ENCODE assay signal across 10 cellular contexts in genomic region chr5:6450235-6450860, GRCh38. TPM values are rescaled to one million over a fixed set of nuclear protein-coding genes. Genes with fewer than 3 reads are reported as not detected.
A peak's percentile ranks its signal among the peaks of the same experiment; 100 is the strongest.
DNase-seq lines count a peak whose midpoint lies in the region; ATAC-seq and TF ChIP-seq lines count a peak whose summit lies in the region.
"Had no signal": no experiment of that assay in that cellular context is flagged by ENCODE, and none has a peak within 500 bp of the region (broad histone marks: within the 10 kb centered on the region; RNA-seq: fewer than 3 reads in every experiment).

No MANE protein-coding gene starts in this region.

- no peak overlapping the region for H3K4me3 Mint-ChIP-seq in activated CD4-positive, alpha-beta T cell treated with anti-CD3 and anti-CD28 coated beads for 36 hours

- peaks cover 12% of the 10 kb centered on the region for H3K4me1 ChIP-seq in cardiac muscle cell (ENCODE audit: low read depth)
- H3K4me1 ChIP-seq in tibial artery = peaks cover 0 to 52% (median 24%) of the 10 kb centered on the region in 4 donors

- H3K4me3 ChIP-seq in cardiac muscle cell (peak overlapping the region; percentile 53), tibial artery (peak overlapping the region; percentile 55 to 75)

- peaks cover 12% of the 10 kb centered on the region for H3K4me1 Mint-ChIP-seq in activated CD4-positive, alpha-beta T cell treated with anti-CD3 and anti-CD28 coated beads for 36 hours

- no peaks in the 10 kb centered on the region for H3K9me3 Mint-ChIP-seq in activated CD4-positive, alpha-beta T cell treated with anti-CD3 and anti-CD28 coated beads for 36 hours (ENCODE audit: low read depth)
- H3K9me3 Mint-ChIP-seq: natural killer cell had no signal

- no peak for DNase-seq in cardiac muscle cell (ENCODE audit: low read depth in 1 of 2, low spot score in 1 of 2)
- DNase-seq in Right ventricle myocardium superior = no peak
- peak; percentile 78 for DNase-seq in NCI-H748 treated with DMSO at 0.1 percent for 48 hours (lab: John Stamatoyannopoulos, UW)
- peak; percentile 26 for DNase-seq in islet precursor cell
- no peak for DNase-seq in tibial artery
- DNase-seq in HT-29 (ENCODE audit: low spot score) = no peak
- no peak for DNase-seq in activated CD4-positive, alpha-beta T cell treated with anti-CD3 and anti-CD28 coated beads for 36 hours
- no peak for DNase-seq in GDM1 (lab: John Stamatoyannopoulos, UW)
- DNase-seq: natural killer cell; stimulated activated naive CD4-positive, alpha-beta T cell treated with Interleukin-2 at 50 U/mL for 16 hours had no signal

- CTCF ChIA-PET in activated CD4-positive, alpha-beta T cell treated with anti-CD3 and anti-CD28 coated beads for 36 hours (lab: Charles Lee) = no interaction called here

- peaks cover 48% of the 10 kb centered on the region for H3K27me3 Mint-ChIP-seq in activated CD4-positive, alpha-beta T cell treated with anti-CD3 and anti-CD28 coated beads for 36 hours

- H3K36me3 Mint-ChIP-seq in activated CD4-positive, alpha-beta T cell treated with anti-CD3 and anti-CD28 coated beads for 36 hours (ENCODE audit: low read depth) = no peaks in the 10 kb centered on the region
- H3K36me3 Mint-ChIP-seq: natural killer cell had no signal

- H3K9me3 ChIP-seq in cardiac muscle cell (ENCODE audit: low read depth) (no peaks in the 10 kb centered on the region), tibial artery (no peaks in the 10 kb centered on the region)

- ATAC-seq in Right ventricle myocardium superior (ENCODE audit: poor library complexity) = no peak
- ATAC-seq in activated CD4-positive, alpha-beta T cell treated with anti-CD3 and anti-CD28 coated beads for 36 hours = no peak
- ATAC-seq: natural killer cell had no signal

- POLR2A ChIA-PET in activated CD4-positive, alpha-beta T cell treated with anti-CD3 and anti-CD28 coated beads for 36 hours (lab: Charles Lee) = no interaction called here

- H3K27me3 ChIP-seq in cardiac muscle cell (peaks cover 45% of the 10 kb centered on the region), tibial artery (no peaks in the 10 kb centered on the region)

- no peaks in the 10 kb centered on the region for H3K36me3 ChIP-seq in cardiac muscle cell
- H3K36me3 ChIP-seq in tibial artery = no peaks in the 10 kb centered on the region

- intact Hi-C loops in Right ventricle myocardium superior (cut with DNase I) (no loop called here), tibial artery (cut with DNase I; ENCODE audit: low total_unique reads) (no loop called here)
- intact Hi-C loops in activated CD4-positive, alpha-beta T cell treated with anti-CD3 and anti-CD28 coated beads for 36 hours (cut with DNase I, micrococcal nuclease) = no loop called here

- H3K27ac ChIP-seq in cardiac muscle cell = no peak overlapping the region
- H3K27ac ChIP-seq in tibial artery = peak overlapping the region; percentile 10 to 25

- TF ChIP-seq CTCF in cardiac muscle cell (IDR thresholded peaks at IDR 0.05; ENCODE audit: low read depth, low read length) = no peak
- TF ChIP-seq CTCF in tibial artery (IDR thresholded peaks at IDR 0.05) = no peak

- no peak overlapping the region for H3K27ac Mint-ChIP-seq in activated CD4-positive, alpha-beta T cell treated with anti-CD3 and anti-CD28 coated beads for 36 hours
- H3K27ac Mint-ChIP-seq: natural killer cell had no signal

RNA-seq across cellular contexts. Expression of gene UBE2QL1, which starts 1.7 kb away (rescaled TPM):
- 5.9 and 8.8 TPM in 2 replicates for total RNA-seq in cardiac muscle cell
- 6.3 and 12.0 TPM in 2 replicates for polyA plus RNA-seq in cardiac muscle cell
- total RNA-seq in Right ventricle myocardium superior = 22.8 TPM
- total RNA-seq in HT-29 (2014; rRNA removed; shearing (Covaris generic)) = not detected in 2 replicates
- total RNA-seq in activated CD4-positive, alpha-beta T cell treated with anti-CD3 and anti-CD28 coated beads for 36 hours = not detected
- total RNA-seq: natural killer cell had no signal

Comparison
In these comparisons a context has a peak if more than half of its experiments do, and no peak if none do; other contexts are left out.
1. DNase-seq: peak in NCI-H748 treated with DMSO at 0.1 percent for 48 hours (single experiment) and islet precursor cell (single experiment); none in cardiac muscle cell (0 of 2), Right ventricle myocardium superior (single experiment), tibial artery (0 of 2), HT-29 (single experiment), activated CD4-positive, alpha-beta T cell treated with anti-CD3 and anti-CD28 coated beads for 36 hours (single experiment) and GDM1 (single experiment).